In genomic region chr19:46015080-46015960, GRCh38 we compare ENCODE assay signal across 8 cellular contexts. TPM values are rescaled to one million over a fixed set of nuclear protein-coding genes. Genes with fewer than 3 reads are reported as not detected.
DNase-seq lines count a peak whose midpoint lies in the region; ATAC-seq and TF ChIP-seq lines count a peak whose summit lies in the region.

No MANE protein-coding gene starts in this region.

- H3K4me3 ChIP-seq in GM23248, result no peak overlapping the region
- H3K4me3 ChIP-seq in Peyer's patch, result peak overlapping the region; percentile 59 to 71 (median 64)
- H3K4me3 ChIP-seq in skeletal muscle tissue (ENCODE audit: low read length in 3 of 3), result peak overlapping the region in 2 of 3 donors; percentile 35 to 36

- H3K9me2 ChIP-seq in GM23248 (ENCODE audit: insufficient read depth), result no peaks in the 10 kb centered on the region

- no peak overlapping the region for H3K27ac Mint-ChIP-seq in activated naive CD4-positive, alpha-beta T cell treated with anti-CD3 and anti-CD28 coated beads, Interleukin-2, amount 50 U/mL, for 72 hours

- intact Hi-C loops in left ventricle myocardium superior (cut with micrococcal nuclease), result no loop called here

- H3F3A ChIP-seq in GM23248 (ENCODE audit: insufficient read depth), result no peaks in the 10 kb centered on the region

- H3K27ac ChIP-seq in GM23248 (no peak overlapping the region), Peyer's patch (peak overlapping the region in 1 of 4 donors; percentile 55), skeletal muscle tissue (ENCODE audit: low read depth, low read length) (no peak overlapping the region)

- no peak for TF ChIP-seq CTCF in Peyer's patch (IDR thresholded peaks at IDR 0.05)

- DNase-seq in GM23248, result peak; percentile 47
- peak; percentile 64 to 88 (median 87) for DNase-seq in Peyer's patch
- DNase-seq in activated naive CD4-positive, alpha-beta T cell treated with anti-CD3 and anti-CD28 coated beads, Interleukin-2, amount 50 U/mL, for 72 hours (ENCODE audit: low spot score in 2 of 2), result peak in 1 of 2 donors; percentile 68
- peak; percentile 68 for DNase-seq in left ventricle myocardium superior
- no peak for DNase-seq in SKM-1 (lab: John Stamatoyannopoulos, UW; ENCODE audit: unreplicated experiment)

- no peaks in the 10 kb centered on the region for H3K79me2 ChIP-seq in GM23248 (ENCODE audit: insufficient read depth)

- H3K27me3 ChIP-seq in GM23248 (replicated peaks; ENCODE audit: insufficient read depth) (peaks cover 12% of the 10 kb centered on the region; the same call in 1 of the 2 replicates), Peyer's patch (peaks cover 0 to 12% of the 10 kb centered on the region in 2 donors), skeletal muscle tissue (ENCODE audit: control insufficient read depth in 3 of 3, insufficient read depth in 3 of 3, low read length in 3 of 3) (peaks cover 18 to 38% (median 22%) of the 10 kb centered on the region in 3 donors)

- H3K36me3 Mint-ChIP-seq in activated naive CD4-positive, alpha-beta T cell treated with anti-CD3 and anti-CD28 coated beads, Interleukin-2, amount 50 U/mL, for 72 hours, result peaks cover 0 to 6% of the 10 kb centered on the region in 2 donors

- no peak overlapping the region for H2AFZ ChIP-seq in GM23248

- H3K36me3 ChIP-seq in GM23248 (ENCODE audit: low read depth), result no peaks in the 10 kb centered on the region
- H3K36me3 ChIP-seq in Peyer's patch, result no peaks in the 10 kb centered on the region
- no peaks in the 10 kb centered on the region for H3K36me3 ChIP-seq in skeletal muscle tissue (ENCODE audit: control insufficient read depth in 3 of 3, insufficient read depth in 3 of 3, low read length in 3 of 3)

- ATAC-seq in activated naive CD4-positive, alpha-beta T cell treated with anti-CD3 and anti-CD28 coated beads, Interleukin-2, amount 50 U/mL, for 72 hours, result peak; percentile 14 to 70
- ATAC-seq in left ventricle myocardium superior, result peak; percentile 63
- ATAC-seq in HG03342 (IDR thresholded peaks at IDR 0.05; ENCODE audit: unreplicated experiment), result no peak
- ATAC-seq in HG03108 (IDR thresholded peaks at IDR 0.05; ENCODE audit: unreplicated experiment), result no peak

- no peak overlapping the region for H3K4me2 ChIP-seq in GM23248 (ENCODE audit: unreplicated experiment)

- no peaks in the 10 kb centered on the region for H4K20me1 ChIP-seq in GM23248 (ENCODE audit: insufficient read depth)

- 21 to 22% methylated on average over 59 to 70 of the region's 72 CpGs for WGBS in GM23248 (ENCODE audit: low coverage in 1 of 2, low lambda C conversion rate in 2 of 2, missing lambda C conversion rate in 2 of 2), 2 experiments

- H3K9ac ChIP-seq in GM23248, result no peak overlapping the region
- peak overlapping the region in 1 of 3 donors; percentile 8 for H3K9ac ChIP-seq in skeletal muscle tissue (ENCODE audit: low read depth in 1 of 3, low read length in 3 of 3)

- in situ Hi-C loops in GM23248 (cut with MboI), result no loop called here

- H3K9me3 Mint-ChIP-seq in activated naive CD4-positive, alpha-beta T cell treated with anti-CD3 and anti-CD28 coated beads, Interleukin-2, amount 50 U/mL, for 72 hours, result no peaks in the 10 kb centered on the region

- no peaks in the 10 kb centered on the region for H3K4me1 ChIP-seq in GM23248 (ENCODE audit: insufficient read depth)
- peaks cover 0 to 21% (median 13%) of the 10 kb centered on the region in 4 donors for H3K4me1 ChIP-seq in Peyer's patch
- peaks cover 15 to 24% (median 19%) of the 10 kb centered on the region in 3 donors for H3K4me1 ChIP-seq in skeletal muscle tissue (ENCODE audit: control insufficient read depth in 3 of 3, insufficient read depth in 3 of 3, low read length in 3 of 3)

- TF ChIP-seq POLR2A in Peyer's patch (IDR thresholded peaks at IDR 0.05), result no peak

- H3K9me3 ChIP-seq in GM23248 (ENCODE audit: low read depth), result no peaks in the 10 kb centered on the region
- H3K9me3 ChIP-seq in Peyer's patch, result no peaks in the 10 kb centered on the region
- no peaks in the 10 kb centered on the region for H3K9me3 ChIP-seq in skeletal muscle tissue (ENCODE audit: control insufficient read depth in 3 of 3, low read length in 3 of 3)

RNA-seq across cellular contexts. Expression of gene PGLYRP1, which starts 7.5 kb away (rescaled TPM):
- not detected in 2 replicates for total RNA-seq in GM23248 (2014; rRNA removed; shearing (Covaris generic))
- polyA plus RNA-seq in GM23248 (2016; fragmentation: Nextera tagmentation; extraction: Ambion mirVana), result not detected in 2 replicates
- total RNA-seq in Peyer's patch (not detected), left ventricle myocardium superior (0.50 TPM), skeletal muscle tissue (2.1 TPM)
- not detected for total RNA-seq in activated naive CD4-positive, alpha-beta T cell treated with anti-CD3 and anti-CD28 coated beads, Interleukin-2, amount 50 U/mL, for 72 hours

RNA-seq across cellular contexts. Expression of gene CCDC61, which starts 20.1 kb away (rescaled TPM):
- 6.9 and 9.0 TPM in 2 replicates for total RNA-seq in GM23248 (2014; rRNA removed; shearing (Covaris generic))
- 1.6 and 2.6 TPM in 2 replicates for polyA plus RNA-seq in GM23248 (2016; fragmentation: Nextera tagmentation; extraction: Ambion mirVana)
- total RNA-seq in Peyer's patch, result 10 to 100 TPM in 2 of 4 donors, 1 to 10 TPM in 2; 7.4 to 16.5 (median 10.8) TPM
- total RNA-seq in activated naive CD4-positive, alpha-beta T cell treated with anti-CD3 and anti-CD28 coated beads, Interleukin-2, amount 50 U/mL, for 72 hours, result 10 to 100 TPM; 29.3 to 34.4 TPM
- 7.7 TPM for total RNA-seq in left ventricle myocardium superior
- total RNA-seq in skeletal muscle tissue, result 4.2 TPM

RNA-seq across cellular contexts. Expression of gene IGFL4, which starts 25.5 kb away (rescaled TPM):
- not detected in 2 replicates for total RNA-seq in GM23248 (2014; rRNA removed; shearing (Covaris generic))
- polyA plus RNA-seq in GM23248 (2016; fragmentation: Nextera tagmentation; extraction: Ambion mirVana), result not detected in 2 replicates
- total RNA-seq in Peyer's patch, result not detected
- not detected for total RNA-seq in activated naive CD4-positive, alpha-beta T cell treated with anti-CD3 and anti-CD28 coated beads, Interleukin-2, amount 50 U/mL, for 72 hours
- total RNA-seq in left ventricle myocardium superior, result not detected
- total RNA-seq in skeletal muscle tissue, result 3.1 TPM

RNA-seq across cellular contexts. Expression of gene NOVA2, which starts 41.7 kb away (rescaled TPM):
- not detected in 2 replicates for total RNA-seq in GM23248 (2014; rRNA removed; shearing (Covaris generic))
- not detected in 2 replicates for polyA plus RNA-seq in GM23248 (2016; fragmentation: Nextera tagmentation; extraction: Ambion mirVana)
- 1 to 10 TPM in 2 of 4 donors, under 1 TPM in 2; 0.53 to 4.1 (median 1.5) TPM for total RNA-seq in Peyer's patch
- total RNA-seq in activated naive CD4-positive, alpha-beta T cell treated with anti-CD3 and anti-CD28 coated beads, Interleukin-2, amount 50 U/mL, for 72 hours, result under 1 TPM in 1 of 2 donors, not detected in 1; 0.08 TPM
- 5.9 TPM for total RNA-seq in left ventricle myocardium superior
- total RNA-seq in skeletal muscle tissue, result 0.52 TPM

Comparison
In these comparisons a context has a peak if more than half of its experiments do, and no peak if none do; other contexts are left out.
1. ATAC-seq: peak in activated naive CD4-positive, alpha-beta T cell treated with anti-CD3 and anti-CD28 coated beads, Interleukin-2, amount 50 U/mL, for 72 hours (2 of 2) and left ventricle myocardium superior (single experiment); none in HG03342 (single experiment) and HG03108 (single experiment).